In the genomic region with DNA sequence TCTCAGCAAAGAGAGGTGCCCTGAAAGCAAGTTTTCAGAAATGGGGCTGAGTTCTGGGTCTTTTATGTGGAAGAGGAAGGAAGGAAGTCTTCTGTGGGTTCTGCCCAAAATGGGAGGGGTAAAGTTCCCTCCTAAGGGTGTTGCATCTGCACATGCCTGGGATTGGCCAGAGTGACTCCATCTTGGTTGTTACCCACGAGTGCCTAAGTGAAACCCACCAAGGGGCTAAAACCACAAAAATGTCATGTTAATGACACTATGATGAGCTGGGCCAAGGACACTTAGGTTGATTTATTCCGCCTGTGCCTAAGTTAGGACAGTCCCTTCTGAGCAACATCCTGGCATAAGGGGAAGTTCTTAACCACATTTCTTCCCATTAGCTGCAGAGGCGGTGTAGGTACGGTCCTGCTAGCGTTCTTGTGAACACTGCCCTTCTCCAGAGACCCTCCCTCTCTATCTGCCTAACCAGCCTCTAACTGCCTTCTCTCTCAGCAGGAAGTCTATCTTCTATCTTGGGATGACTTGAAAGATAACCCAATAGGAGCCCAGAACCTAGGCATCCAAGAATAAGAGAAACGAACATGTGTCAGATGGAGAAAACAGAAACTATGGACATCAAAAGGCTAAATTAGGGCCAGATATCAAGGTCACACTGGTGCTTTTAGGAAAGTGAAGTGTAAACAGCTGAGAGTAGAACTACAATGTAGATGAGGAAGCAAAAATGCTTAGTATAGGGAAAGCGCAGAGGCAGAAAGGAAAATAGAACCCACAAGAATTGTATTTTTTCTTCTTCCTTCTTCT, we compare ENCODE assay signal across 9 cellular contexts.
DNase-seq lines count a peak whose midpoint lies in the region; ATAC-seq, FAIRE-seq and TF ChIP-seq lines count a peak whose summit lies in the region.
"Had no signal": no experiment of that assay in that cellular context is flagged by ENCODE, and none has a peak within 500 bp of the region (broad histone marks: within the 10 kb centered on the region; RNA-seq: fewer than 3 reads in every experiment).

No MANE protein-coding gene starts in this region.

- H3K27ac Mint-ChIP-seq in stimulated activated naive CD8-positive, alpha-beta T cell treated with anti-CD3 and anti-CD28 coated beads, Interleukin-15, Interleukin-2, amounts not matched to agents 100 ng/mL and 50 ng/mL, for 24 hours, result peak overlapping the region; percentile 93

- H3K79me2 ChIP-seq in GM12878 (ENCODE audit: control insufficient read depth, insufficient read depth, low read length) (no peaks in the 10 kb centered on the region), mesendoderm (ENCODE audit: control insufficient read depth, insufficient read depth, low read length) (no peaks in the 10 kb centered on the region)

- peak; percentile 94 for ATAC-seq in GM12878
- ATAC-seq: A549 had no signal

- no peak for TF ChIP-seq POLR2A in GM12878 (IDR thresholded peaks at IDR 0.05; ENCODE audit: low read depth, low read length)

- no peaks in the 10 kb centered on the region for H4K20me1 ChIP-seq in GM12878 (ENCODE audit: control insufficient read depth, insufficient read depth)

- no peak for TF ChIP-seq RAD21 in GM12878 (IDR thresholded peaks at IDR 0.05; ENCODE audit: insufficient read depth, low read depth, low read length)

- no peak overlapping the region for H2AK5ac ChIP-seq in mesendoderm (ENCODE audit: low read length)

- CTCF ChIA-PET in GM12878 (lab: Yijun Ruan, JAX), result interaction anchor here (1.1 to 1.4 kb wide), 2 partner anchors 10 to 20 kb away, joined by 3 to 5 read pairs; no protein-coding TSS in a partner anchor

- no peak for TF ChIP-seq CTCF in GM12878 (IDR thresholded peaks at IDR 0.05 in 2 of 3, conservative IDR thresholded peaks at IDR 0.05 in 1 of 3; ENCODE audit: control insufficient read depth in 2 of 3, extremely low read depth in 1 of 3, insufficient read depth in 1 of 3, low read depth in 3 of 3, low read length in 3 of 3)

- H2AFZ ChIP-seq in GM12878 (ENCODE audit: control insufficient read depth, low read depth, low read length), result peak overlapping the region; percentile 53

- peak; percentile 89 for FAIRE-seq in GM12878 (lab: Jason Lieb, UNC)
- FAIRE-seq: A549 had no signal

- H3K4me3 ChIP-seq in GM12878 (no peak overlapping the region), mesendoderm (ENCODE audit: low read length) (no peak overlapping the region)
- H3K4me3 ChIP-seq: A549 had no signal

- H3K18ac ChIP-seq in mesendoderm (ENCODE audit: low read length), result no peak overlapping the region

- TF ChIP-seq EP300 in GM12878 (IDR thresholded peaks at IDR 0.05; ENCODE audit: borderline replicate concordance in 1 of 2, control insufficient read depth in 1 of 2, low read depth in 2 of 2, low read length in 2 of 2), result no peak

- no peaks in the 10 kb centered on the region for H3K79me1 ChIP-seq in mesendoderm (ENCODE audit: low read length)

- in situ Hi-C loops in GM12878 (cut with MboI), result no loop called here

- H2BK5ac ChIP-seq in mesendoderm (ENCODE audit: low read length), result no peak overlapping the region

- peaks cover 18% of the 10 kb centered on the region for H3K9me3 Mint-ChIP-seq in stimulated activated naive CD8-positive, alpha-beta T cell treated with anti-CD3 and anti-CD28 coated beads, Interleukin-15, Interleukin-2, amounts not matched to agents 100 ng/mL and 50 ng/mL, for 24 hours

- no peaks in the 10 kb centered on the region for H3K36me3 ChIP-seq in GM12878 (ENCODE audit: control insufficient read depth in 2 of 2, insufficient read depth in 2 of 2, low read length in 1 of 2)
- no peaks in the 10 kb centered on the region for H3K36me3 ChIP-seq in mesendoderm (ENCODE audit: control insufficient read depth, insufficient read depth, low read length)

- no peak overlapping the region for H3K9ac ChIP-seq in GM12878 (ENCODE audit: control insufficient read depth, insufficient read depth, low read length)
- no peak overlapping the region for H3K9ac ChIP-seq in mesendoderm (ENCODE audit: low read length)

- H3K4me1 ChIP-seq in GM12878 (ENCODE audit: control insufficient read depth, insufficient read depth, low read length), result peaks cover 21% of the 10 kb centered on the region
- H3K4me1 ChIP-seq in mesendoderm (ENCODE audit: control insufficient read depth, low read depth, low read length), result no peaks in the 10 kb centered on the region

- H2BK120ac ChIP-seq in mesendoderm (ENCODE audit: low read depth, low read length), result no peak overlapping the region

- peaks cover 55% of the 10 kb centered on the region for H3K4me1 Mint-ChIP-seq in stimulated activated naive CD8-positive, alpha-beta T cell treated with anti-CD3 and anti-CD28 coated beads, Interleukin-15, Interleukin-2, amounts not matched to agents 100 ng/mL and 50 ng/mL, for 24 hours (ENCODE audit: low read depth)

- no peak overlapping the region for H2BK15ac ChIP-seq in mesendoderm (replicated peaks; ENCODE audit: low read depth)

- SMC1A ChIA-PET in GM12878 (lab: Charles Lee; ENCODE audit: uncharacterized antibody, unreplicated experiment), result interaction anchor here (0.5 to 1.3 kb wide), 7 partner anchors 22 to 308 kb away, joined by 3 to 5 read pairs (median 4); no protein-coding TSS in a partner anchor

- H3K23ac ChIP-seq in mesendoderm (ENCODE audit: low read length), result no peak overlapping the region

- peak; percentile 19 to 24 for DNase-seq in activated CD4-positive, alpha-beta T cell treated with anti-CD3 and anti-CD28 coated beads for 4 hours
- no peak for DNase-seq in activated CD4-positive, alpha-beta T cell treated with anti-CD3 and anti-CD28 coated beads, Interleukin-2, amount 50 U/mL, for 4 hours
- DNase-seq in NOMO-1 treated with dmso at 0.1 percent for 144 hours (lab: John Stamatoyannopoulos, UW; ENCODE audit: unreplicated experiment) (peak; percentile 93), GM12878 (ENCODE audit: low read depth, low spot score) (peak; percentile 73), HT-29 (ENCODE audit: low spot score) (no peak), cerebellar nuclear complex (lab: John Stamatoyannopoulos, UW) (no peak), mesendoderm (no peak)

- 9% methylated on average over 7 of the region's 7 CpGs for WGBS in GM12878 (ENCODE audit: insufficient coverage, insufficient replicate concordance, low lambda C conversion rate, missing lambda C conversion rate)
- no CpG with 5 or more reads among the region's 7 CpGs for WGBS in mesendoderm (ENCODE audit: extremely low coverage, insufficient coverage, low lambda C conversion rate)

- peak overlapping the region; percentile 59; the same call in 1 of the 2 replicates for H3K27ac ChIP-seq in GM12878 (ENCODE audit: control insufficient read depth, insufficient read depth)
- no peak overlapping the region for H3K27ac ChIP-seq in mesendoderm (ENCODE audit: low read depth, low read length)
- H3K27ac ChIP-seq: A549 had no signal

- peaks cover 20% of the 10 kb centered on the region for H3K36me3 Mint-ChIP-seq in stimulated activated naive CD8-positive, alpha-beta T cell treated with anti-CD3 and anti-CD28 coated beads, Interleukin-15, Interleukin-2, amounts not matched to agents 100 ng/mL and 50 ng/mL, for 24 hours (ENCODE audit: low read depth)

- H3K4me3 Mint-ChIP-seq in stimulated activated naive CD8-positive, alpha-beta T cell treated with anti-CD3 and anti-CD28 coated beads, Interleukin-15, Interleukin-2, amounts not matched to agents 100 ng/mL and 50 ng/mL, for 24 hours, result no peak overlapping the region

- H3K4ac ChIP-seq in mesendoderm (ENCODE audit: low read depth, low read length), result no peak overlapping the region

- no peaks in the 10 kb centered on the region for H3K27me3 Mint-ChIP-seq in stimulated activated naive CD8-positive, alpha-beta T cell treated with anti-CD3 and anti-CD28 coated beads, Interleukin-15, Interleukin-2, amounts not matched to agents 100 ng/mL and 50 ng/mL, for 24 hours

- peaks cover 7% of the 10 kb centered on the region; the same call in 2 of the 3 replicates for H3K9me3 ChIP-seq in GM12878 (replicated peaks; ENCODE audit: control insufficient read depth, insufficient read depth, low read length)
- H3K9me3 ChIP-seq: A549 had no signal

- H3K56ac ChIP-seq in mesendoderm (ENCODE audit: low read length), result no peak overlapping the region

- no peak overlapping the region for H4K5ac ChIP-seq in mesendoderm (ENCODE audit: low read length)

- RAD21 ChIA-PET in GM12878 (lab: Charles Lee; ENCODE audit: unreplicated experiment), result interaction anchor here (0.8 to 1.3 kb wide), 3 partner anchors 22 to 128 kb away, joined by 3 to 8 read pairs (median 3); no protein-coding TSS in a partner anchor

- POLR2A ChIA-PET in GM12878 (lab: Charles Lee), result no interaction called here

- H3K27me3 ChIP-seq in GM12878 (replicated peaks in 1 of 2; ENCODE audit: control insufficient read depth in 2 of 2, insufficient read depth in 2 of 2, low read length in 1 of 2) (no peaks in the 10 kb centered on the region), mesendoderm (ENCODE audit: insufficient read depth, low read length, poor library complexity) (no peaks in the 10 kb centered on the region)

- peak overlapping the region; percentile 26 for H3K4me2 ChIP-seq in GM12878 (ENCODE audit: control insufficient read depth, insufficient read depth)
- H3K4me2 ChIP-seq in mesendoderm (ENCODE audit: low read length), result no peak overlapping the region
- H3K4me2 ChIP-seq: A549 had no signal

- no peak overlapping the region for H4K8ac ChIP-seq in mesendoderm (ENCODE audit: low read depth, low read length)

- no TSS peak for BruUV-seq in GM12878 (replicated peaks; lab: Mats Ljungman, UMichigan)

- intact Hi-C loops in GM12878 (cut with micrococcal nuclease; ENCODE audit: unreplicated experiment), result no loop called here

TF ChIP-seq in GM12878, 131 proteins besides CTCF, POLR2A, EP300 and RAD21 (continues in another document):
- TF ChIP-seq ZNF24 (IDR thresholded peaks at IDR 0.05), result no peak

Comparison
In these comparisons a context has a peak if more than half of its experiments do, and no peak if none do; other contexts are left out.
1. DNase-seq: peak in activated CD4-positive, alpha-beta T cell treated with anti-CD3 and anti-CD28 coated beads for 4 hours (2 of 2), NOMO-1 treated with dmso at 0.1 percent for 144 hours (single experiment) and GM12878 (single experiment); none in activated CD4-positive, alpha-beta T cell treated with anti-CD3 and anti-CD28 coated beads, Interleukin-2, amount 50 U/mL, for 4 hours (0 of 2), HT-29 (single experiment), cerebellar nuclear complex (0 of 2) and mesendoderm (single experiment).